Comparison of ENCODE assay signal across 10 cellular contexts in the genomic region with DNA sequence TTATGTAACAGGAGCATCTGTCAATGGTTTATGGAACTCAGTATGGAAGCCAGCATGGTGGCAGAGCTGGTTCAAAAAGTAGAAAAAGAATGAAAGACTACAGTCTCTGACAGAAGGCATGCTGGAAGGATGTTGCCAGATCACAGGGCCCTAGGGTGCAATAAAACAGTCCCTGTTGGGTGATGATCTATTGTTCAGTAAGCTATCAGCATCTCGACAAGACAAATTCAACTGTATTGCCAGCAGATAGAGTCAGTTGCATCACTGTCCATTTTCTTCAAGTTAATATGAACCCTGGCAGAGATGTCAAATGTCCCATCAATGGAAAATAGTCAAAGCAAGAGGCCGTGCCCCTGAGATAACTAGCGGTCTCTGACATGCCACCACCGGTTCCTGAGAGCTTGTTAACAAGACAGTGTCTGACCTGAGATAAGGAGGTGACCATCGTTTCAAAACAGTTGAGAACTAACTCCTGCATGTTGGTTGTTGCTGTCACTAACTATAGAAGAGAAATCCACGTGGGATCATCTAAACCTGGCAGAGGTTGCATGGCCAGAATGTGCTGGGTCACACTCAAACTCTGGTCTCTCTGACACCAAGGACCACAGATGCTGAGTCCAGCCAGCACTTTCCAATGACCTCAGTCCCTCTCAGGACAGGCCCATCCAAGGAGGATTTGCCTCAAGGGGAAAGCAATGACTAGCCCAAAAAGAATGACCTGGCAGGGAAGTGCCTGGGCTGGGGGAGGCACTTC.
DNase-seq lines count a peak whose midpoint lies in the region; ATAC-seq and TF ChIP-seq lines count a peak whose summit lies in the region.
"Had no signal": no experiment of that assay in that cellular context is flagged by ENCODE, and none has a peak within 500 bp of the region (broad histone marks: within the 10 kb centered on the region; RNA-seq: fewer than 3 reads in every experiment).

No MANE protein-coding gene starts in this region.

- H3K4me3 Mint-ChIP-seq in natural killer cell treated with Interleukin-12 subunit alpha and Interleukin-12 subunit beta and Interleukin-15 and Interleukin-18, amount 100 ng/mL, for 72 hours: no peak overlapping the region
- H3K4me3 Mint-ChIP-seq in natural killer cell: no peak overlapping the region

- no peaks in the 10 kb centered on the region for H3K9me3 Mint-ChIP-seq in natural killer cell treated with Interleukin-12 subunit alpha and Interleukin-12 subunit beta and Interleukin-15 and Interleukin-18, amount 100 ng/mL, for 72 hours
- H3K9me3 Mint-ChIP-seq in natural killer cell: peaks cover 0 to 2% of the 10 kb centered on the region in 2 donors

- ATAC-seq in natural killer cell treated with Interleukin-12 subunit alpha and Interleukin-12 subunit beta and Interleukin-15 and Interleukin-18, amount 100 ng/mL, for 72 hours: no peak
- no peak for ATAC-seq in natural killer cell

- DNase-seq in natural killer cell treated with Interleukin-12 subunit alpha and Interleukin-12 subunit beta and Interleukin-15 and Interleukin-18, amount 100 ng/mL, for 72 hours (ENCODE audit: low spot score): peak; percentile 25
- no peak for DNase-seq in natural killer cell
- DNase-seq in dedifferentiated amniotic fluid mesenchymal stem cell (ENCODE audit: extremely low spot score): peak; percentile 42
- DNase-seq in mesenteric fat pad (ENCODE audit: low spot score): peak; percentile 14
- DNase-seq in activated T-cell treated with anti-CD3 and anti-CD28 coated beads, Interleukin-2, amount 50 U/mL, for 48 hours: no peak
- DNase-seq in NCI-H524 treated with DMSO at 0.1 percent for 48 hours (lab: John Stamatoyannopoulos, UW): no peak
- no peak for DNase-seq in SW480 (ENCODE audit: low spot score)
- DNase-seq in putamen (ENCODE audit: low spot score): no peak
- DNase-seq: cortex of kidney, NCI-H446 had no signal

- peaks cover 19 to 26% of the 10 kb centered on the region in 2 donors for H3K27me3 Mint-ChIP-seq in natural killer cell treated with Interleukin-12 subunit alpha and Interleukin-12 subunit beta and Interleukin-15 and Interleukin-18, amount 100 ng/mL, for 72 hours
- H3K27me3 Mint-ChIP-seq in natural killer cell (ENCODE audit: low read depth in 2 of 2): peaks cover 18 to 23% of the 10 kb centered on the region in 2 donors

- intact Hi-C loops in natural killer cell (cut with micrococcal nuclease): no loop called here

- TF ChIP-seq CTCF in natural killer cell (IDR thresholded peaks at IDR 0.05): no peak

- no peaks in the 10 kb centered on the region for H3K4me1 Mint-ChIP-seq in natural killer cell treated with Interleukin-12 subunit alpha and Interleukin-12 subunit beta and Interleukin-15 and Interleukin-18, amount 100 ng/mL, for 72 hours (ENCODE audit: low read depth in 2 of 2)
- no peaks in the 10 kb centered on the region for H3K4me1 Mint-ChIP-seq in natural killer cell

- H3K27ac Mint-ChIP-seq in natural killer cell treated with Interleukin-12 subunit alpha and Interleukin-12 subunit beta and Interleukin-15 and Interleukin-18, amount 100 ng/mL, for 72 hours: no peak overlapping the region
- H3K27ac Mint-ChIP-seq in natural killer cell: no peak overlapping the region

- H3K36me3 Mint-ChIP-seq in natural killer cell treated with Interleukin-12 subunit alpha and Interleukin-12 subunit beta and Interleukin-15 and Interleukin-18, amount 100 ng/mL, for 72 hours: no peaks in the 10 kb centered on the region
- no peaks in the 10 kb centered on the region for H3K36me3 Mint-ChIP-seq in natural killer cell

Comparison
In these comparisons a context has a peak if more than half of its experiments do, and no peak if none do; other contexts are left out.
1. DNase-seq: peak in natural killer cell treated with Interleukin-12 subunit alpha and Interleukin-12 subunit beta and Interleukin-15 and Interleukin-18, amount 100 ng/mL, for 72 hours (single experiment), dedifferentiated amniotic fluid mesenchymal stem cell (single experiment) and mesenteric fat pad (single experiment); none in natural killer cell (single experiment), activated T-cell treated with anti-CD3 and anti-CD28 coated beads, Interleukin-2, amount 50 U/mL, for 48 hours (0 of 2), NCI-H524 treated with DMSO at 0.1 percent for 48 hours (single experiment), SW480 (single experiment) and putamen (single experiment).